18 cellular contexts compared by ENCODE assay signal in genomic region chr12:44227601-44228000, GRCh38.
A peak's percentile ranks its signal among the peaks of the same experiment; 100 is the strongest.
DNase-seq lines count a peak whose midpoint lies in the region; TF ChIP-seq lines count a peak whose summit lies in the region.
"Had no signal": no experiment of that assay in that cellular context is flagged by ENCODE, and none has a peak within 500 bp of the region (broad histone marks: within the 10 kb centered on the region; RNA-seq: fewer than 3 reads in every experiment).

No MANE protein-coding gene starts in this region.

- peak; percentile 8 for DNase-seq in AG08396 (ENCODE audit: low spot score)
- DNase-seq in HCEC 1CT, result peak; percentile 28
- peak; percentile 0 for DNase-seq in choroid plexus epithelial cell (ENCODE audit: low read depth)
- DNase-seq in myocyte (ENCODE audit: low read depth), result peak; percentile 24
- no peak for DNase-seq in SIG-M5 (lab: John Stamatoyannopoulos, UW)
- no peak for DNase-seq in NCI-H2227 treated with DMSO at 0.1 percent for 48 hours (lab: John Stamatoyannopoulos, UW)
- DNase-seq in activated effector memory CD4-positive, alpha-beta T cell treated with anti-CD3 and anti-CD28 coated beads, Interleukin-2, amount 50 U/mL, for 16 hours, result no peak
- DNase-seq in T-helper 9 cell, result no peak
- DNase-seq: CD8-positive, alpha-beta memory T cell; DND-41; GDM1; Kasumi-1; NCI-H1105 treated with DMSO at 0.1 percent for 48 hours; NCI-H1930; NK-92 treated with Interleukin-12 subunit alpha and Interleukin-12 subunit beta, amount 100 ng/mL, for 24 hours; SHP77 treated with DMSO at 0.1 percent for 48 hours had no signal

- no peak overlapping the region for H3K4me3 ChIP-seq in choroid plexus epithelial cell (ENCODE audit: low read depth, low read length)
- H3K4me3 ChIP-seq: BLaER1 treated with 17β-estradiol and CSF1 and Interleukin-3, amounts not matched to agents 10 nM and 100 nM; HAP-1 had no signal

- TF ChIP-seq CTCF in choroid plexus epithelial cell (conservative IDR thresholded peaks at IDR 0.05; ENCODE audit: low read depth, low read length), result no peak

Comparison
In these comparisons a context has a peak if more than half of its experiments do, and no peak if none do; other contexts are left out.
1. DNase-seq: peak in AG08396 (single experiment), HCEC 1CT (single experiment), choroid plexus epithelial cell (single experiment) and myocyte (single experiment); none in SIG-M5 (single experiment), NCI-H2227 treated with DMSO at 0.1 percent for 48 hours (single experiment), activated effector memory CD4-positive, alpha-beta T cell treated with anti-CD3 and anti-CD28 coated beads, Interleukin-2, amount 50 U/mL, for 16 hours (single experiment) and T-helper 9 cell (single experiment).